Comparison of ENCODE assay signal across 17 cellular contexts in genomic region chr5:158522001-158522400, GRCh38.
DNase-seq lines count a peak whose midpoint lies in the region; ATAC-seq and TF ChIP-seq lines count a peak whose summit lies in the region.
"Had no signal": no experiment of that assay in that cellular context is flagged by ENCODE, and none has a peak within 500 bp of the region (broad histone marks: within the 10 kb centered on the region; RNA-seq: fewer than 3 reads in every experiment).

No MANE protein-coding gene starts in this region.

- no peaks in the 10 kb centered on the region for H3K9me3 Mint-ChIP-seq in osteocyte (ENCODE audit: unreplicated experiment)
- H3K9me3 Mint-ChIP-seq: activated CD8-positive, alpha-beta T cell treated with anti-CD3 and anti-CD28 coated beads for 36 hours; endodermal cell had no signal

- H3K4me3 Mint-ChIP-seq in osteocyte (ENCODE audit: unreplicated experiment) = no peak overlapping the region
- H3K4me3 Mint-ChIP-seq: activated CD8-positive, alpha-beta T cell treated with anti-CD3 and anti-CD28 coated beads for 36 hours; endodermal cell had no signal

- TF ChIP-seq CTCF in osteocyte (IDR thresholded peaks at IDR 0.05) = no peak

- no peaks in the 10 kb centered on the region for H3K36me3 Mint-ChIP-seq in osteocyte (ENCODE audit: unreplicated experiment)

- H3K4me1 Mint-ChIP-seq in osteocyte (ENCODE audit: unreplicated experiment) = peaks cover 24% of the 10 kb centered on the region

- H3K27me3 Mint-ChIP-seq in osteocyte (ENCODE audit: unreplicated experiment) = no peaks in the 10 kb centered on the region
- H3K27me3 Mint-ChIP-seq: activated CD8-positive, alpha-beta T cell treated with anti-CD3 and anti-CD28 coated beads for 36 hours had no signal

- ATAC-seq in GM21381 (IDR thresholded peaks at IDR 0.05; ENCODE audit: unreplicated experiment) = no peak
- ATAC-seq: activated CD8-positive, alpha-beta T cell treated with anti-CD3 and anti-CD28 coated beads for 36 hours; HepG2 had no signal

- peak overlapping the region; percentile 81 for H3K27ac Mint-ChIP-seq in osteocyte (ENCODE audit: unreplicated experiment)
- H3K27ac Mint-ChIP-seq: activated CD8-positive, alpha-beta T cell treated with anti-CD3 and anti-CD28 coated beads for 36 hours; endodermal cell had no signal

- DNase-seq in HS-5 (ENCODE audit: low read depth) = peak; percentile 26
- DNase-seq in NOMO-1 treated with dmso at 0.1 percent for 144 hours (lab: John Stamatoyannopoulos, UW; ENCODE audit: unreplicated experiment) = peak; percentile 27
- DNase-seq in dedifferentiated amniotic fluid mesenchymal stem cell (ENCODE audit: extremely low spot score) = peak; percentile 95
- no peak for DNase-seq in osteocyte (ENCODE audit: extremely low spot score, unreplicated experiment)
- DNase-seq in NCI-H1105 treated with DMSO at 0.1 percent for 48 hours (lab: John Stamatoyannopoulos, UW) = no peak
- DNase-seq in stimulated activated naive CD4-positive, alpha-beta T cell treated with Interleukin-2 at 50 U/mL for 16 hours (lab: John Stamatoyannopoulos, UW) = no peak
- DNase-seq: activated CD8-positive, alpha-beta T cell treated with anti-CD3 and anti-CD28 coated beads for 36 hours; activated T-cell treated with anti-CD3 and anti-CD28 coated beads, Interleukin-2, amount 50 U/mL, for 48 hours; endodermal cell; GDM1; NCI-H2081 treated with DMSO at 0.1 percent for 48 hours; SHP77 treated with DMSO at 0.1 percent for 48 hours; spleen; thyroid gland; WERI-Rb-1 had no signal

Comparison
In these comparisons a context has a peak if more than half of its experiments do, and no peak if none do; other contexts are left out.
1. DNase-seq: peak in HS-5 (single experiment), NOMO-1 treated with dmso at 0.1 percent for 144 hours (single experiment) and dedifferentiated amniotic fluid mesenchymal stem cell (single experiment); none in osteocyte (single experiment), NCI-H1105 treated with DMSO at 0.1 percent for 48 hours (single experiment) and stimulated activated naive CD4-positive, alpha-beta T cell treated with Interleukin-2 at 50 U/mL for 16 hours (single experiment).